ENCODE assay signal across 22 cellular contexts in genomic region chr11:131108780-131109179, GRCh38.
DNase-seq lines count a peak whose midpoint lies in the region; ATAC-seq and TF ChIP-seq lines count a peak whose summit lies in the region.
"Had no signal": no experiment of that assay in that cellular context is flagged by ENCODE, and none has a peak within 500 bp of the region (broad histone marks: within the 10 kb centered on the region; RNA-seq: fewer than 3 reads in every experiment).

No MANE protein-coding gene starts in this region.

- no peaks in the 10 kb centered on the region for H3K27me3 ChIP-seq in brain microvascular endothelial cell (replicated peaks)
- H3K27me3 ChIP-seq in lower lobe of right lung (ENCODE audit: low read depth) = no peaks in the 10 kb centered on the region
- H3K27me3 ChIP-seq: BLaER1 treated with 17β-estradiol and CSF1 and Interleukin-3, amounts not matched to agents 10 nM and 100 nM had no signal

- no peaks in the 10 kb centered on the region for H3K4me1 ChIP-seq in lower lobe of right lung
- H3K4me1 ChIP-seq: BLaER1 treated with 17β-estradiol and CSF1 and Interleukin-3, amounts not matched to agents 10 nM and 100 nM; tibial artery had no signal

- DNase-seq in NCI-H748 (lab: John Stamatoyannopoulos, UW; ENCODE audit: unreplicated experiment) (peak; percentile 2), NCI-H748 treated with DMSO at 0.1 percent for 48 hours (lab: John Stamatoyannopoulos, UW) (no peak), brain microvascular endothelial cell (peak; percentile 10), lower lobe of right lung (no peak), cerebellar nuclear complex (lab: John Stamatoyannopoulos, UW) (no peak), anterior cingulate cortex (lab: John Stamatoyannopoulos, UW) (no peak)
- DNase-seq: 8988T; activated CD8-positive, alpha-beta memory T cell treated with anti-CD3 and anti-CD28 coated beads for 24 hours; activated naive CD4-positive, alpha-beta T cell; activated T-cell treated with anti-CD3 and anti-CD28 coated beads, Interleukin-2, amount 50 U/mL, for 4 hours; dermis blood vessel endothelial cell; NCI-H1092; NCI-H2029; NCI-H345; SIG-M5; stimulated activated naive CD8-positive, alpha-beta T cell treated with anti-CD3 and anti-CD28 coated beads, Interleukin-15, amount 100 ng/mL, for 72 hours; T-helper 1 cell; tibial artery had no signal

- no peaks in the 10 kb centered on the region for H3K36me3 ChIP-seq in brain microvascular endothelial cell (replicated peaks)
- H3K36me3 ChIP-seq in lower lobe of right lung = no peaks in the 10 kb centered on the region
- H3K36me3 ChIP-seq: BLaER1 treated with 17β-estradiol and CSF1 and Interleukin-3, amounts not matched to agents 10 nM and 100 nM; tibial artery had no signal

- intact Hi-C loops in lower lobe of right lung (cut with DNase I) = no loop called here

- ATAC-seq in lower lobe of right lung = peak; percentile 80 to 82
- no peak for ATAC-seq in GM21723 (IDR thresholded peaks at IDR 0.05; ENCODE audit: unreplicated experiment)
- no peak for ATAC-seq in HG03521 (IDR thresholded peaks at IDR 0.05; ENCODE audit: unreplicated experiment)
- ATAC-seq: activated T-cell treated with anti-CD3 and anti-CD28 coated beads, Interleukin-2, amount 50 U/mL, for 4 hours; Panc1; stimulated activated naive CD8-positive, alpha-beta T cell treated with anti-CD3 and anti-CD28 coated beads, Interleukin-15, amount 100 ng/mL, for 72 hours had no signal

- H3K27ac ChIP-seq in brain microvascular endothelial cell = no peak overlapping the region
- H3K27ac ChIP-seq in lower lobe of right lung = no peak overlapping the region
- H3K27ac ChIP-seq: BLaER1 treated with 17β-estradiol and CSF1 and Interleukin-3, amounts not matched to agents 10 nM and 100 nM; tibial artery had no signal

- in situ Hi-C loops in brain microvascular endothelial cell (cut with HindIII; ENCODE audit: low pct_ligation_motif_present, low sequenced_read_pairs) = no loop called here

- no peak overlapping the region for H3K4me3 ChIP-seq in brain microvascular endothelial cell (ENCODE audit: low read depth, low read length)
- H3K4me3 ChIP-seq in lower lobe of right lung = no peak overlapping the region
- H3K4me3 ChIP-seq: BLaER1 treated with 17β-estradiol and CSF1 and Interleukin-3, amounts not matched to agents 10 nM and 100 nM; tibial artery had no signal

- H3K9me3 ChIP-seq in lower lobe of right lung = no peaks in the 10 kb centered on the region

- TF ChIP-seq CTCF in brain microvascular endothelial cell (IDR thresholded peaks at IDR 0.05; ENCODE audit: low read depth, low read length, missing control alignments) = no peak
- TF ChIP-seq CTCF in lower lobe of right lung (IDR thresholded peaks at IDR 0.05) = no peak

Comparison
In these comparisons a context has a peak if more than half of its experiments do, and no peak if none do; other contexts are left out.
1. DNase-seq: peak in NCI-H748 (single experiment) and brain microvascular endothelial cell (single experiment); none in NCI-H748 treated with DMSO at 0.1 percent for 48 hours (single experiment), lower lobe of right lung (single experiment), cerebellar nuclear complex (0 of 2) and anterior cingulate cortex (0 of 58).
2. ATAC-seq: peak in lower lobe of right lung (2 of 2); none in GM21723 (single experiment) and HG03521 (single experiment).